ENCODE assay signal across 1 cellular context in the genomic region with DNA sequence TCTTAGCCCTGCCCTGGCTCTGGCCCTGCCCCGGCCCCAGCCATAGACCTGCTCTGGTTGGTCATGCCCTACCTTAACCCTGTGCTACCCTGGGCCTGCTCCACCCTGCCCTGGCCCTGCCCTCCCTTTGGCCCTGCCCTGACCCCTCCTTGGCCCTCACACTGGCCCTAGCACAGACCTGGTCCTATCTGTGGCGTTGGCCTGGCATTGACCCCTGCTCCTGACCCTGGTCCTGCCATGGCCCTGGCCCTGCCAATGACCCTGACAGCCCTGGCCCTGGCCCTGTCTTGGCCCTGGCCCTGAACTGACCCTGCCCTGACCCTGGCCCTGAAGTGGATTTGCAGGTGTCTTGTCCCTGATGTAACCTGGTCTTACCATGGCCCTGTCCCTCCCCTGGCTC.
DNase-seq lines count a peak whose midpoint lies in the region; FAIRE-seq and TF ChIP-seq lines count a peak whose summit lies in the region.
"Not testable (repeated sequence)": the region's sequence is repeated elsewhere in the genome, so short reads cannot be mapped to it uniquely, and the experiment has no call there.

No MANE protein-coding gene starts in this region.

- not testable (repeated sequence) for H3K36me3 ChIP-seq in kidney (ENCODE audit: control insufficient read depth in 1 of 2, insufficient read depth in 2 of 2, low read length in 2 of 2)

- DNase-seq in kidney: peak; percentile 67

- not testable (repeated sequence) for H3K27ac ChIP-seq in kidney (ENCODE audit: low read depth in 2 of 2, low read length in 2 of 2)

- TF ChIP-seq CTCF in kidney (IDR thresholded peaks at IDR 0.05; ENCODE audit: borderline replicate concordance, extremely low read depth, insufficient read depth): not testable (repeated sequence)

- H3K4me3 ChIP-seq in kidney (ENCODE audit: low read length in 2 of 2): not testable (repeated sequence)

- H3K4me1 ChIP-seq in kidney (ENCODE audit: control insufficient read depth in 1 of 2, insufficient read depth in 1 of 2, low read depth in 1 of 2, low read length in 2 of 2): not testable (repeated sequence)

- H3K9ac ChIP-seq in kidney (ENCODE audit: low read length in 2 of 2): not testable (repeated sequence)

- FAIRE-seq in kidney (lab: Jason Lieb, UNC): not testable (repeated sequence)

- not testable (repeated sequence) for H3K9me3 ChIP-seq in kidney (ENCODE audit: control insufficient read depth in 1 of 2, low read length in 2 of 2)

- intact Hi-C loops in kidney (cut with DNase I): not testable (repeated sequence)
